Comparison of ENCODE assay signal across 1 cellular context in the genomic region with DNA sequence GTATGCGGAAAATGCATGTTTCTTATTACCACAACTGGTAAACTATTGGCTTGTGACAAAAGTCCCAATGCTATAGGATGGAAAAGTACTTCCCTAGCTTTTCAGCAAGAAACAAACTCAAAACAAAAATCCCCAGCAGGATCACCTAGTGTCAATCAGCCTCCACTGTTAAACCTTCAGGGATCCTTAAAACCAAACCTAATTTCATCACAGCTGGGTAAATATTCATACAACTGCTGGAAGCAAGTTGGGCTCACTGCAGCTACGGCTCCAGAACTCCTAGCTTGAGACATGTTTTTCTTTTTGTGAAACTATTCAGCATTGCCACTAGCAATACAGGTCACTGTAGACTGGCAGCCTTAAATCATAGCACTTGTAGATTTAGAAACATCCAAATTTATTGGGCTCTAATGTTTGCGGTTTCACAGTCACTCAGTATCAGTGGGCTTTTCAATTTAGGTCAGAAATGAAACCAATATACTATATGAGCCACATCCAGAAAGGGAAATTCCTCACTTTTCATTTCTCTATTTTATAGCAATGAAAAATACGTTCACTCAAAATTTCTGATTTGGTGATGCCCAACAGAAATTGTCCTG.
TF ChIP-seq lines count a peak whose summit lies in the region.

No MANE protein-coding gene starts in this region.

TF ChIP-seq in GM12878, 131 proteins besides CTCF, POLR2A, EP300 and RAD21 (continued from another document):
- TF ChIP-seq ZNF217 (IDR thresholded peaks at IDR 0.05), result no peak
TF ChIP-seq in GM12878: peak in this region for 1.
